ENCODE assay signal across 19 cellular contexts in the genomic region with DNA sequence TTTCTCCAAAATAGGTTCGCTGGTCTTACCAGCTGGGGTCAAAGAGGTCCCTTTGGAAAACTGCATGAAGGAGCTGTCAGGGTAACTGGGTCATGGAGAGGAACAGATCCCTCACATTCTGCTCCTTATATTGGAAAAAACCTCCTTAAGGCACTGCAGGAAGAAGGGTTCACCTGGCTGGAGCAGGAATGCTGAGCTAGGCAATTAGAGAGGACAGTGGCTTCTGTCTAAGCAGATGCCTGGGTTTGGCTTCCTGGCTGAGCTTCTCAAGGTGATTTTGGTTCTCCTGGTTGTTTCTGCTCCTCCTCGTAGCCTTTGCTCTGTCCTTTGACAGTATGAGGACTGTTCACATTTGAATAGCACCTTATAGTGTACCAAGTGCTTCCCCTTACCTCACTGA. TPM values are rescaled to one million over a fixed set of nuclear protein-coding genes. Genes with fewer than 3 reads are reported as not detected.
"Had no signal": no experiment of that assay in that cellular context is flagged by ENCODE, and none has a peak within 500 bp of the region (broad histone marks: within the 10 kb centered on the region; RNA-seq: fewer than 3 reads in every experiment).

No MANE protein-coding gene starts in this region.

- H3K4me3 ChIP-seq: gastrocnemius medialis, heart right ventricle, mucosa of descending colon, skin epidermis, upper lobe of left lung had no signal

- H3K36me3 ChIP-seq: gastrocnemius medialis, heart right ventricle, upper lobe of left lung had no signal

- H3K4me3 Mint-ChIP-seq: activated B cell treated with CpG ODN at 0.5 μM for 24 hours; activated CD4-positive, alpha-beta memory T cell treated with anti-CD3 and anti-CD28 coated beads for 36 hours; activated naive CD8-positive, alpha-beta T cell treated with anti-CD3 and anti-CD28 coated beads for 36 hours; naive thymus-derived CD8-positive, alpha-beta T cell; T-cell had no signal

- H3K36me3 Mint-ChIP-seq: activated naive CD8-positive, alpha-beta T cell treated with anti-CD3 and anti-CD28 coated beads for 36 hours; T-cell had no signal

- H3K27me3 Mint-ChIP-seq: activated B cell treated with CpG ODN at 0.5 μM for 24 hours; activated CD4-positive, alpha-beta memory T cell treated with anti-CD3 and anti-CD28 coated beads for 36 hours had no signal

- H3K27ac Mint-ChIP-seq: activated B cell treated with CpG ODN at 0.5 μM for 24 hours; activated CD4-positive, alpha-beta memory T cell treated with anti-CD3 and anti-CD28 coated beads for 36 hours; activated naive CD8-positive, alpha-beta T cell treated with anti-CD3 and anti-CD28 coated beads for 36 hours; T-cell had no signal

- H3K27me3 ChIP-seq: gastrocnemius medialis, heart right ventricle, upper lobe of left lung had no signal

- ATAC-seq: gastrocnemius medialis; heart right ventricle; left ventricle myocardium superior; mucosa of descending colon; naive thymus-derived CD8-positive, alpha-beta T cell; stimulated activated naive CD8-positive, alpha-beta T cell treated with anti-CD3 and anti-CD28 coated beads, Interleukin-15, Interleukin-2, amounts not matched to agents 100 U/mL and 50 U/mL, for 24 hours; T-cell had no signal

- H3K4me1 Mint-ChIP-seq: activated naive CD8-positive, alpha-beta T cell treated with anti-CD3 and anti-CD28 coated beads for 36 hours; T-cell had no signal

- DNase-seq: activated B cell treated with CpG ODN at 0.5 μM for 24 hours; activated CD4-positive, alpha-beta memory T cell treated with anti-CD3 and anti-CD28 coated beads for 36 hours; activated CD4-positive, alpha-beta T cell treated with anti-CD3 and anti-CD28 coated beads for 4 hours; activated naive CD4-positive, alpha-beta T cell; activated naive CD8-positive, alpha-beta T cell treated with anti-CD3 and anti-CD28 coated beads for 36 hours; activated T-cell treated with anti-CD3 and anti-CD28 coated beads for 4 hours; amniotic stem cell; cerebellar nuclear complex; effector CD4-positive, alpha-beta T cell; gastrocnemius medialis; heart right ventricle; kidney glomerular epithelial cell; left ventricle myocardium superior; mucosa of descending colon; naive thymus-derived CD8-positive, alpha-beta T cell; stimulated activated naive CD8-positive, alpha-beta T cell treated with anti-CD3 and anti-CD28 coated beads, Interleukin-15, Interleukin-2, amounts not matched to agents 100 U/mL and 50 U/mL, for 24 hours; T-cell; upper lobe of left lung had no signal

- H3K9me3 ChIP-seq: gastrocnemius medialis, mucosa of descending colon, upper lobe of left lung had no signal

- H3K27ac ChIP-seq: gastrocnemius medialis, heart right ventricle, skin epidermis, upper lobe of left lung had no signal

RNA-seq across cellular contexts. Expression of a gene that starts 19.6 kb away (rescaled TPM):
- total RNA-seq: activated CD4-positive, alpha-beta memory T cell treated with anti-CD3 and anti-CD28 coated beads for 36 hours; naive thymus-derived CD8-positive, alpha-beta T cell had no signal
- polyA plus RNA-seq: naive thymus-derived CD8-positive, alpha-beta T cell had no signal
